Comparison of ENCODE assay signal across 8 cellular contexts in the genomic region with DNA sequence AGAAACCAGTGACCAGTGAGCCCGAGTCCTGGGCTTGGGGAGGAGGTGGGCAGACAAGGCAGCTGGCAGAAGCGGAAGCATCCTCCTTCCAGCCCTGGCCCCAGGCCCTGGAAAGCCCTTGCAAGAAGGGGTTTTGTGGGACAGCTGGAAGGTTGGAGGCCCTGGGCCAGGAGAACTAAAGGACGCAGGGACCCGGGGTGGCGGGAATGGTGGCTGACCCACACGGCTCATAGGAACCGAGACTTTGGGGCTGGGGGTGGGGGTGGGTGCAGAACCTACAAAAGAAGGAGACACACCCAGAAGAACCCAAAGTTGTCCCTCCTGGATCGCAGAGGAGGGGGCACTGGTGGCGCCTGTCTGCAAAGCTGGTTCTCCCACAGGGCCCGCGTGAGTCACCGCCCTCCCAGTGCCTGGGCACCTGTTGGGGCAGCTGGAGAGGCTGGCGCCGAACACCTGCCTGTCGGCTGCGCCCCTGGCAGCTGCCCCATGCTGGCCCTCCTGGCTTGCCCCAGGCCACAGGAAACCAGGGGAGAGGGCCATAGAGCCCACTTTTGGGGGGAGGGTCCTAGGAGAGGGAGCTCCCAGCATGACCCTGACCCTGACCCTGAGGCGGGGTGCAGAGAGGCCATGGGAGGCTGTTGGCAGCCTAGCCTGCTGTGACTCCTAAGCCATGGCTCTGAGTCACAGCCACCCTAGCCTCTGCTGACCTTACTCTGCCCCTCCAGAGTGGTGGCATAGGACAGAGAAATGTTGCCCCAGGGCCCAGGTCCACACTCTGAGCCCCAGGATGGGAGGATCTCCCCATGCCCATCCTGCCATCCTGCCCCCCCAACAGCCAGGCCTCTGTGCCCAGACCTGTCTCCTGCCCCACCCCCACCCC. TPM values are rescaled to one million over a fixed set of nuclear protein-coding genes. Genes with fewer than 3 reads are reported as not detected.
DNase-seq lines count a peak whose midpoint lies in the region; ATAC-seq and TF ChIP-seq lines count a peak whose summit lies in the region.

No MANE protein-coding gene starts in this region.

- intact Hi-C loops in psoas muscle (cut with DNase I): loop anchor here in 1 of 2 donors (10.0 kb wide), 1 partner anchor 1037 kb away; the partner anchor contains the start of gene BCL3

- 20 to 21% (median 20%) methylated on average over 12 to 17 of the region's 17 CpGs for WGBS in psoas muscle, 3 donors

- H3K9ac ChIP-seq in duodenal mucosa (ENCODE audit: low read depth in 1 of 2, low read length in 2 of 2): peak overlapping the region; percentile 19 to 47

- peaks cover 12 to 26% of the 10 kb centered on the region in 2 donors for H3K36me3 ChIP-seq in duodenal mucosa (ENCODE audit: control insufficient read depth in 1 of 2, insufficient read depth in 2 of 2, low read length in 2 of 2)
- H3K36me3 ChIP-seq in psoas muscle (ENCODE audit: insufficient read depth in 1 of 2, low read depth in 1 of 2): peaks cover 4 to 40% of the 10 kb centered on the region in 2 donors

- H3K4me3 ChIP-seq in duodenal mucosa (ENCODE audit: low read depth in 1 of 2, low read length in 2 of 2): peak overlapping the region; percentile 48 to 49
- H3K4me3 ChIP-seq in psoas muscle: peak overlapping the region; percentile 87

- H3K4me1 ChIP-seq in duodenal mucosa (ENCODE audit: control insufficient read depth in 1 of 2, insufficient read depth in 2 of 2, low read length in 2 of 2): peaks cover 22 to 33% of the 10 kb centered on the region in 2 donors
- peaks cover 49% of the 10 kb centered on the region for H3K4me1 ChIP-seq in psoas muscle

- ATAC-seq in psoas muscle (peak; percentile 75 to 82 (median 79)), HG02759 (IDR thresholded peaks at IDR 0.05; ENCODE audit: unreplicated experiment) (no peak)

- DNase-seq in DMS153 treated with DMSO at 0.1 percent for 48 hours (lab: John Stamatoyannopoulos, UW; ENCODE audit: unreplicated experiment) (peak; percentile 36), NCI-H2196 (lab: John Stamatoyannopoulos, UW; ENCODE audit: unreplicated experiment) (peak; percentile 78), psoas muscle (peak; percentile 86 to 94), NCI-H82 treated with DMSO at 0.1 percent for 48 hours (lab: John Stamatoyannopoulos, UW; ENCODE audit: unreplicated experiment) (no peak), ureter (ENCODE audit: low spot score) (no peak)
- no peak for DNase-seq in activated CD4-positive, alpha-beta T cell treated with anti-CD3 and anti-CD28 coated beads, Interleukin-2, amount 50 U/mL, for 4 hours

- H3K9me3 ChIP-seq in duodenal mucosa (ENCODE audit: control insufficient read depth in 1 of 2, low read length in 2 of 2) (no peaks in the 10 kb centered on the region), psoas muscle (no peaks in the 10 kb centered on the region)

- TF ChIP-seq CTCF in psoas muscle (IDR thresholded peaks at IDR 0.05): no peak

- peak overlapping the region; percentile 32 for H3K27ac ChIP-seq in duodenal mucosa (ENCODE audit: low read depth, low read length)
- H3K27ac ChIP-seq in psoas muscle: peak overlapping the region; percentile 98

- peaks cover 0 to 5% of the 10 kb centered on the region in 2 donors for H3K27me3 ChIP-seq in duodenal mucosa (ENCODE audit: control insufficient read depth in 1 of 2, insufficient read depth in 2 of 2, low read length in 2 of 2)
- no peaks in the 10 kb centered on the region for H3K27me3 ChIP-seq in psoas muscle (ENCODE audit: insufficient read depth in 3 of 3, low read length in 2 of 3)

RNA-seq across cellular contexts. Expression of gene DMPK, which starts 0.8 kb away (rescaled TPM):
- total RNA-seq in psoas muscle: 100 to 1,000 TPM; 132 to 617 (median 337) TPM
- polyA plus RNA-seq in psoas muscle: 10 to 100 TPM; 53.0 to 77.7 (median 77.0) TPM
- 106 TPM for total RNA-seq in ureter

RNA-seq across cellular contexts. Expression of gene DMWD, which starts 11.1 kb away (rescaled TPM):
- total RNA-seq in psoas muscle (100 to 1,000 TPM in 1 of 4 donors, 10 to 100 TPM in 3; 50.8 to 104 (median 66.9) TPM), ureter (64.2 TPM)
- polyA plus RNA-seq in psoas muscle: 10 to 100 TPM; 38.4 to 61.8 (median 48.2) TPM

RNA-seq across cellular contexts. Expression of gene SIX5, which starts 12.5 kb away (rescaled TPM):
- total RNA-seq in psoas muscle: 10 to 100 TPM in 1 of 4 donors, 1 to 10 TPM in 3; 9.2 to 14.5 (median 9.4) TPM
- 1 to 10 TPM; 7.0 to 9.1 (median 8.7) TPM for polyA plus RNA-seq in psoas muscle
- total RNA-seq in ureter: 18.1 TPM

RNA-seq across cellular contexts. Expression of gene RSPH6A, which starts 33.6 kb away (rescaled TPM):
- under 1 TPM in 2 of 4 donors, not detected in 2; 0.12 to 0.15 TPM for total RNA-seq in psoas muscle
- polyA plus RNA-seq in psoas muscle: under 1 TPM in 2 of 3 donors, not detected in 1; 0.03 to 0.05 TPM
- 0.21 TPM for total RNA-seq in ureter

RNA-seq across cellular contexts. Expression of gene MEIOSIN, which starts 48.3 kb away (rescaled TPM):
- not detected for total RNA-seq in psoas muscle
- under 1 TPM in 1 of 3 donors, not detected in 2; 0.01 TPM for polyA plus RNA-seq in psoas muscle
- total RNA-seq in ureter: not detected

Comparison
In these comparisons a context has a peak if more than half of its experiments do, and no peak if none do; other contexts are left out.
1. DNase-seq: peak in DMS153 treated with DMSO at 0.1 percent for 48 hours (single experiment), NCI-H2196 (single experiment) and psoas muscle (2 of 2); none in NCI-H82 treated with DMSO at 0.1 percent for 48 hours (single experiment), ureter (single experiment) and activated CD4-positive, alpha-beta T cell treated with anti-CD3 and anti-CD28 coated beads, Interleukin-2, amount 50 U/mL, for 4 hours (0 of 2).